ENCODE assay signal across 8 cellular contexts in the genomic region with DNA sequence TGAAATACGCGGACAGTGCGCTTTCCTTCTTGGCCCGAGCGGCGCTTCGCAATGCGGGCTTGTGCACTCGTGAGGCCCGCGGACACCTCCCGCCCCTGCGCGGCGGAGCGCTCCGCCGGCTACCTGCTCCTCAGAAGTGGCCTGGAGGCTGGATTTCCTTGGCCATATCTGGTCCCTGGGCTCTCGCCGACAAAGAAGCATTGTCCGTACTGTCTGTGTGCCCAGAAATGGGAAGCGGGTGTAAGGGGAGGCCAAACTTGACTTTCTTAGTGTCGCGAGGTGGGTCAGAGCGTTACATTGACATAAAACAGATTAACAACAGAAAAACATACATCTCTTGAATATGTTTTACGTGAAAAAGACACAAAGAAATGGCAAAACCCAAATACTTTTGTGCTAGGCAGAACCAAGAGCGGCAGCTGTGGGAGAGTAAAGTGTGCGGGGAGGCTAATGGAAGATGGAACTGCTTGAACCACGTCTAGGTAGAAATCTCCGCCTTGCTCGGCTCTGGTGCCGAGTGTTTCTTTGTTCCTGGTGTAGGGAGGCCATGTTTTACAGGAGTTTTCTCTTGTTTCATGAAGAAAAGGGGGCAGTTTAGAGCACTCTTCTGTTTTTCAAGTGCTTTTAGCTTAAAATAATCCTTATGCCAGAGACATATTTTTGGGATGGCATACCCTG. TPM values are rescaled to one million over a fixed set of nuclear protein-coding genes. Genes with fewer than 3 reads are reported as not detected.
DNase-seq lines count a peak whose midpoint lies in the region; ATAC-seq, FAIRE-seq and TF ChIP-seq lines count a peak whose summit lies in the region.

No MANE protein-coding gene starts in this region.

- H3K9me3 ChIP-seq in A549 (no peaks in the 10 kb centered on the region), K562 (replicated peaks; ENCODE audit: control insufficient read depth, insufficient read depth, low read depth, low read length) (no peaks in the 10 kb centered on the region)

- peaks cover 13% of the 10 kb centered on the region for H3K4me1 ChIP-seq in A549
- H3K4me1 ChIP-seq in K562 (replicated peaks in 1 of 2; ENCODE audit: control insufficient read depth in 2 of 2, insufficient read depth in 2 of 2, low read length in 2 of 2) = peaks cover 4 to 19% of the 10 kb centered on the region in 2 experiments; a peak in 4 of 5 replicates

- intact Hi-C loops in K562 (cut with micrococcal nuclease) = loop anchor here (2.0 to 5.0 kb wide), 2 partner anchors 48 to 206 kb away; partner anchors contain the start of gene VOPP1

- H4K20me1 ChIP-seq in K562 (replicated peaks; ENCODE audit: control insufficient read depth, insufficient read depth, low read length) = no peaks in the 10 kb centered on the region

- POLR2A ChIA-PET in A549 (lab: Yijun Ruan, JAX) = interaction anchor here (0.6 to 1.5 kb wide), 21 partner anchors 8 to 740 kb away, joined by 3 to 16 read pairs (median 5); partner anchors contain the start of genes CHCHD2, PSPH, SEC61G and VOPP1
- POLR2A ChIA-PET in K562 (lab: Yijun Ruan, JAX) = interaction anchor here (0.5 to 1.9 kb wide), 9 partner anchors 9 to 143 kb away, joined by 3 to 18 read pairs (median 4); no protein-coding TSS in a partner anchor

- TF ChIP-seq CTCF in A549 (IDR thresholded peaks at IDR 0.05) = no peak
- no peak for TF ChIP-seq CTCF in K562 (IDR thresholded peaks at IDR 0.05 in 2 of 3, conservative IDR thresholded peaks at IDR 0.05 in 1 of 3; ENCODE audit: insufficient read depth in 2 of 3, low read depth in 1 of 3, low read length in 3 of 3)

- peak overlapping the region; percentile 96 for H3K27ac Mint-ChIP-seq in stimulated activated memory B cell treated with anti-CD40 and anti-IgM and Interleukin-4, amounts not matched to agents 10 μg/mL and 1 μg/mL and 100 μg/mL, for 72 hours

- peak in 1 of 2 experiments; percentile 37 for DNase-seq in A549 (ENCODE audit: low read depth in 1 of 2, low spot score in 1 of 2)
- DNase-seq in NCI-H748 treated with DMSO at 0.1 percent for 48 hours (lab: John Stamatoyannopoulos, UW) = peak; percentile 7
- peak in 2 of 4 experiments; percentile 24 to 44 for DNase-seq in K562 (ENCODE audit: extremely low read depth in 1 of 4, low spot score in 3 of 4)
- peak; percentile 77 for DNase-seq in left kidney (ENCODE audit: low read depth, low spot score)
- DNase-seq in HuH-7.5 (ENCODE audit: low spot score) = no peak

- no peaks in the 10 kb centered on the region for H3K9me3 Mint-ChIP-seq in stimulated activated memory B cell treated with anti-CD40 and anti-IgM and Interleukin-4, amounts not matched to agents 10 μg/mL and 1 μg/mL and 100 μg/mL, for 72 hours

- H3K4me3 Mint-ChIP-seq in stimulated activated memory B cell treated with anti-CD40 and anti-IgM and Interleukin-4, amounts not matched to agents 10 μg/mL and 1 μg/mL and 100 μg/mL, for 72 hours = peak overlapping the region; percentile 81

- H3K4me2 ChIP-seq in A549 (peak overlapping the region; percentile 94), K562 (ENCODE audit: insufficient read depth, low read length) (peak overlapping the region; percentile 94)

- H3K27me3 Mint-ChIP-seq in stimulated activated memory B cell treated with anti-CD40 and anti-IgM and Interleukin-4, amounts not matched to agents 10 μg/mL and 1 μg/mL and 100 μg/mL, for 72 hours = no peaks in the 10 kb centered on the region

- in situ Hi-C loops in K562 (cut with MboI) = no loop called here

- TF ChIP-seq RAD21 in A549 (conservative IDR thresholded peaks at IDR 0.05 in 1 of 2, IDR thresholded peaks at IDR 0.05 in 1 of 2) (no peak), K562 (CRISPR knock-in tag; conservative IDR thresholded peaks at IDR 0.05 in 1 of 2, IDR thresholded peaks at IDR 0.05 in 1 of 2) (no peak)

- TSS peak; percentile 71 for BruUV-seq in K562 (replicated peaks; lab: Mats Ljungman, UMichigan)

- FAIRE-seq in A549 (lab: Jason Lieb, UNC) = no peak
- no peak for FAIRE-seq in K562 (lab: Jason Lieb, UNC)

- peaks cover 6% of the 10 kb centered on the region for H3K36me3 Mint-ChIP-seq in stimulated activated memory B cell treated with anti-CD40 and anti-IgM and Interleukin-4, amounts not matched to agents 10 μg/mL and 1 μg/mL and 100 μg/mL, for 72 hours

- ATAC-seq in A549 (peak; percentile 40 to 64), GM18870 (IDR thresholded peaks at IDR 0.05; ENCODE audit: unreplicated experiment) (peak; percentile 12), HG03108 (IDR thresholded peaks at IDR 0.05; ENCODE audit: unreplicated experiment) (peak; percentile 11), K562 (peak; percentile 40)
- peak; percentile 9 for ATAC-seq in stimulated activated memory B cell treated with anti-CD40 and anti-IgM and Interleukin-4, amounts not matched to agents 10 μg/mL and 1 μg/mL and 100 μg/mL, for 72 hours

- H3K4me3 ChIP-seq in A549 (peak overlapping the region; percentile 83), K562 (peak overlapping the region; percentile 95)

- H3K27ac ChIP-seq in A549 = peak overlapping the region; percentile 99
- H3K27ac ChIP-seq in K562 (ENCODE audit: extremely low read depth, low read depth, low read length) = peak overlapping the region; percentile 98

- no peak for TF ChIP-seq EP300 in A549 (IDR thresholded peaks at IDR 0.05)
- TF ChIP-seq EP300 in K562 (IDR thresholded peaks at IDR 0.05; ENCODE audit: low read length) = no peak

- H3K9ac ChIP-seq in K562 (ENCODE audit: insufficient read depth in 1 of 2, low read depth in 2 of 2, low read length in 2 of 2) = peak overlapping the region; percentile 95 to 98

- no peak for TF ChIP-seq POLR2A in A549 (IDR thresholded peaks at IDR 0.05; ENCODE audit: low read length)
- TF ChIP-seq POLR2A in K562 (conservative IDR thresholded peaks at IDR 0.05) = no peak

- peaks cover 25% of the 10 kb centered on the region for H3K79me2 ChIP-seq in K562 (ENCODE audit: control insufficient read depth, insufficient read depth, low read length)

- H3K9me1 ChIP-seq in K562 (ENCODE audit: control insufficient read depth, insufficient read depth, low read length) = no peaks in the 10 kb centered on the region

- H3K27me3 ChIP-seq in K562 (ENCODE audit: control insufficient read depth in 2 of 2, insufficient read depth in 2 of 2, low read length in 2 of 2) = peaks cover 0 to 1% of the 10 kb centered on the region in 2 experiments; a peak in 1 of 5 replicates

- CTCF ChIA-PET in A549 (lab: Yijun Ruan, JAX) = interaction anchor here (0.9 to 1.8 kb wide), 4 partner anchors 23 to 82 kb away, joined by 3 to 5 read pairs (median 4); no protein-coding TSS in a partner anchor
- CTCF ChIA-PET in K562 (lab: Yijun Ruan, JAX; ENCODE audit: low intra/inter-chr PET ratio) = no interaction called here

- H3K36me3 ChIP-seq in K562 (ENCODE audit: control insufficient read depth, insufficient read depth, low read length) = no peaks in the 10 kb centered on the region

- peaks cover 33% of the 10 kb centered on the region for H3K4me1 Mint-ChIP-seq in stimulated activated memory B cell treated with anti-CD40 and anti-IgM and Interleukin-4, amounts not matched to agents 10 μg/mL and 1 μg/mL and 100 μg/mL, for 72 hours

- H2AFZ ChIP-seq in K562 (ENCODE audit: low read depth, low read length) = peak overlapping the region; percentile 91

- 5% methylated on average over 22 of the region's 32 CpGs for WGBS in A549 (ENCODE audit: missing lambda C conversion rate)
- WGBS in K562 (ENCODE audit: insufficient coverage, low coverage, missing lambda C conversion rate) = 0% methylated on average over 17 of the region's 32 CpGs

TF ChIP-seq in A549, 52 proteins besides CTCF, POLR2A, EP300 and RAD21 (continues in another document):
- TF ChIP-seq PHF8 (IDR thresholded peaks at IDR 0.05; ENCODE audit: borderline replicate concordance, low read depth) = peak; percentile 73; the same call in 1 of the 2 replicates

TF ChIP-seq in K562, 482 proteins besides CTCF, POLR2A, EP300 and RAD21 (continues in another document):
- no peak for TF ChIP-seq POLR2G (IDR thresholded peaks at IDR 0.05; ENCODE audit: low read depth, low read length)
- no peak for TF ChIP-seq HOXB6 (CRISPR knock-in tag; IDR thresholded peaks at IDR 0.05; ENCODE audit: borderline replicate concordance)
- no peak for TF ChIP-seq IFI16 (CRISPR knock-in tag; IDR thresholded peaks at IDR 0.05)
- TF ChIP-seq FOXO4 (CRISPR knock-in tag; IDR thresholded peaks at IDR 0.05) = peak; percentile 30; the same call in 1 of the 2 replicates

RNA-seq across cellular contexts. Expression of gene LANCL2, which starts 1.5 kb away (rescaled TPM):
- polyA plus RNA-seq in A549 (2011; rRNA removed) = 12.4 and 15.1 TPM in 2 replicates
- 15.3 and 17.0 TPM in 2 replicates for polyA plus RNA-seq in A549 (2012; cell fraction: cytosol; rRNA removed)
- polyA plus RNA-seq in A549 (2012; cell fraction: nucleus; rRNA removed) = 15.2 and 17.9 TPM in 2 replicates
- 7.6 to 9.7 TPM (median 8.0 TPM) in 3 replicates for polyA plus RNA-seq in A549 (2017; fragmentation: RNase III; extraction: RNeasy Plus Mini Kit Qiagen cat#74134 plus additional on column Dnase treatment)
- 12.1 and 15.0 TPM in 2 replicates for polyA minus RNA-seq in A549 (2011; rRNA and poly(A)+ RNA removed)
- 3.0 and 4.2 TPM in 2 replicates for total RNA-seq in K562 (2011; cell fraction: chromatin; rRNA removed; ENCODE audit: low replicate concordance)
- total RNA-seq in K562 (2011; cell fraction: nucleolus; rRNA removed) = 1.7 and 4.2 TPM in 2 replicates
- 3.9 and 5.8 TPM in 2 replicates for total RNA-seq in K562 (2011; cell fraction: nucleoplasm; rRNA removed)
- total RNA-seq in K562 (2014; rRNA removed) = 16.0 and 18.5 TPM in 2 replicates
- total RNA-seq in K562 (2014; rRNA removed; fragmentation: Illumina TruSeq; extraction: Trizol) = 12.5 and 13.0 TPM in 2 replicates
- 13.6 and 13.8 TPM in 2 replicates for total RNA-seq in K562 (2015; rRNA removed; fragmentation: Illumina TruSeq; extraction: Trizol)
- total RNA-seq in K562 (2021) = 13.9 and 16.1 TPM in 2 replicates
- polyA plus RNA-seq in K562 (2011; rRNA removed) = 12.2 and 13.5 TPM in 2 replicates
- polyA plus RNA-seq in K562 (2011; cell fraction: cytosol; rRNA removed) = 8.6 and 14.3 TPM in 2 replicates
- 6.9 and 7.9 TPM in 2 replicates for polyA plus RNA-seq in K562 (2011; cell fraction: nucleus; rRNA removed)
- polyA plus RNA-seq in K562 (2012) = 5.5 and 13.7 TPM in 2 replicates
- polyA plus RNA-seq in K562 (2014; fragmentation: Illumina TruSeq; extraction: Trizol) = 10.4 and 13.3 TPM in 2 replicates
- polyA plus RNA-seq in K562 (2014; fragmentation: Nextera tagmentation; extraction: Ambion mirVana) = 1 to 10 TPM; 5.3 to 6.1 TPM
- 11.2 and 15.2 TPM in 2 replicates for polyA plus RNA-seq in K562 (2014; rRNA removed)
- polyA minus RNA-seq in K562 (2011; rRNA and poly(A)+ RNA removed) = 15.3 and 17.1 TPM in 2 replicates
- 4.9 and 8.9 TPM in 2 replicates for polyA minus RNA-seq in K562 (2011; cell fraction: cytosol; rRNA and poly(A)+ RNA removed)
- polyA minus RNA-seq in K562 (2011; cell fraction: nucleus; rRNA and poly(A)+ RNA removed) = 1.6 and 1.8 TPM in 2 replicates

Comparison
In these comparisons a context has a peak if more than half of its experiments do, and no peak if none do; other contexts are left out.
1. Of the 35 proteins assayed by ChIP-seq in both K562 and A549: peak only in K562: none; only in A549: PHF8; in both: none; in neither: 34.